Comparison of ENCODE assay signal across 8 cellular contexts in the genomic region with DNA sequence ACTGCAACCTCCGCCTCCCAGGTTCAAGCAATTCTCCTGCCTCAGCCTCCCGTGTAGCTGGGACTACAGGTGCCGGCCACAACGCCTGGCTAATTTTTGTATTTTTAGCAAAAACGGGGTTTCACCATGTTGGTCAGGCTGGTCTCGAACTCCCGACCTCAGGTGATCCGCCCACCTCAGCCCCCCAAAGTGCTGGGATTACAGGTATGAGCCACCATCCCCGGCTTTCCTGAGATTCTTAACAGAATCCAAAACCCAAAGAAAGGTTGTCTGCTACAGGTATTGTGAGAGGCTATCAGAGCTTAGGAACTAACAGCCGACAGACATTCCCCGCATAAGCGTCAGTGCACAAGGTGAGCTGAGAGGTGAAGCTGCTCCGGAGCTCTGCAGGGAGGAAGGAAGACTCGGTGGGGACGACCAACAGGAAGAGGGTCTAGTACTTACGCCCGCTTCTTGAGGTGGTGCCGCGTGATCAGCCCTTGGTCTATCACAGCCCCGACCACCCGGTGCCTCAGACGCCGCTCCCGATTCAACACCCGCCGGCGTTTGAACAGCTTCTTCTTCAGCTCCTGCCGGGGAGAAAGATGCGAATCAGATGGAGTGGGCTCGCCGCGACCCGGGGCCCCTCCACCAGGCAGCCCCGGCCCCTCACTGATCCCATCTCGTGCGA. TPM values are rescaled to one million over a fixed set of nuclear protein-coding genes. Genes with fewer than 3 reads are reported as not detected.
DNase-seq lines count a peak whose midpoint lies in the region; ATAC-seq and TF ChIP-seq lines count a peak whose summit lies in the region.

No MANE protein-coding gene starts in this region.

- H3K9me3 ChIP-seq in body of pancreas, result no peaks in the 10 kb centered on the region

- H3K4me1 ChIP-seq in body of pancreas, result peaks cover 41% of the 10 kb centered on the region

- peak overlapping the region; percentile 67 to 82 for H3K4me3 ChIP-seq in body of pancreas

- DNase-seq in Daoy (ENCODE audit: low read depth) (peak; percentile 67), HuH-7.5 (ENCODE audit: low spot score) (peak; percentile 73), RPMI8226 (peak; percentile 81), body of pancreas (peak; percentile 65 to 76 (median 70)), iris pigment epithelial cell (ENCODE audit: low read depth) (peak; percentile 58)
- peak; percentile 59 to 62 for DNase-seq in stimulated activated CD4-positive, alpha-beta T cell treated with anti-CD3 and anti-CD28 coated beads, Interleukin-2, amount 100 ng/mL, for 24 hours

- no peak for TF ChIP-seq CTCF in body of pancreas (IDR thresholded peaks at IDR 0.05)

- WGBS in body of pancreas, 2 donors, result 3 to 4% methylated on average over 21 to 36 of the region's 36 CpGs

- H3K36me3 ChIP-seq in body of pancreas (replicated peaks in 1 of 2; ENCODE audit: insufficient read depth in 1 of 2, low read depth in 2 of 2), result peaks cover 0 to 2% of the 10 kb centered on the region in 2 donors

- H3K27ac ChIP-seq in body of pancreas, result peak overlapping the region; percentile 79 to 94 (median 84)

- peak; percentile 27 for ATAC-seq in GM21526 (IDR thresholded peaks at IDR 0.05; ENCODE audit: low FRiP score, unreplicated experiment)
- ATAC-seq in body of pancreas, result peak; percentile 69
- no peak for ATAC-seq in GM21367 (IDR thresholded peaks at IDR 0.05; ENCODE audit: unreplicated experiment)

- intact Hi-C loops in body of pancreas (cut with DNase I), result no loop called here

- H3K27me3 ChIP-seq in body of pancreas, result no peaks in the 10 kb centered on the region

- TF ChIP-seq POLR2A in body of pancreas (IDR thresholded peaks at IDR 0.05), result no peak

RNA-seq across cellular contexts. Expression of gene C11orf98, which starts 0.5 kb away (rescaled TPM):
- total RNA-seq in Daoy (2014; rRNA removed; shearing (Covaris generic)), result 86.3 and 116 TPM in 2 replicates
- total RNA-seq in body of pancreas, result 10 to 100 TPM; 18.2 to 24.4 TPM

RNA-seq across cellular contexts. Expression of gene CSKMT, which starts 0.6 kb away (rescaled TPM):
- 3.2 and 14.3 TPM in 2 replicates for total RNA-seq in Daoy (2014; rRNA removed; shearing (Covaris generic))
- 100 to 1,000 TPM in 1 of 2 donors, 1 to 10 TPM in 1; 5.4 to 110 TPM for total RNA-seq in body of pancreas

RNA-seq across cellular contexts. Expression of gene UQCC3, which starts 6.9 kb away (rescaled TPM):
- total RNA-seq in Daoy (2014; rRNA removed; shearing (Covaris generic)), result 7.7 and 17.7 TPM in 2 replicates
- total RNA-seq in body of pancreas, result 10 to 100 TPM; 10.4 to 12.9 TPM

RNA-seq across cellular contexts. Expression of gene LBHD1, which starts 7.5 kb away (rescaled TPM):
- total RNA-seq in Daoy (2014; rRNA removed; shearing (Covaris generic)), result 4.9 and 6.0 TPM in 2 replicates
- 1 to 10 TPM; 4.9 to 5.6 TPM for total RNA-seq in body of pancreas

RNA-seq across cellular contexts. Expression of gene INTS5, which starts 11.4 kb away (rescaled TPM):
- total RNA-seq in Daoy (2014; rRNA removed; shearing (Covaris generic)), result 15.4 TPM in 2 replicates
- total RNA-seq in body of pancreas, result 10 to 100 TPM; 11.4 to 21.1 TPM
